In the genomic region with DNA sequence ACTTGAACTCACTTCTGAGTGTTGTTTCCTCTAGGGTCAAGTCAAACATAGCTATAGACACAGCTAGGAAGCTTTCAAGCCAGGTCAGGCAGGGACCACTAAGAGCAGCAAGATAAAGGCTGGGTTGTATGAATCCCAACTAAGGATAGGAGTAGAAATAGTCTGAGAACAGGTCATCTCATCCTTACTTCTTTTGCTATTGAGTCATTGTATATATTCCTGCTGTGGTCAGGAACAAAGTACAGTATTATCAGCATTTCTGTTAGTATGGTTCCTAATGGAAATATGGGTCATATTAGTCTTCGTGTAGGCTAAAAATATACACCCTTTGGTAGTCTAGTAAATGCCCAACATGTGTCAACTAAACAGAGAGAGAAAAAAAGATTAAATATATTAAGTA, we compare ENCODE assay signal across 22 cellular contexts.
"Had no signal": no experiment of that assay in that cellular context is flagged by ENCODE, and none has a peak within 500 bp of the region (broad histone marks: within the 10 kb centered on the region; RNA-seq: fewer than 3 reads in every experiment).

No MANE protein-coding gene starts in this region.

- H3K4me1 ChIP-seq: prostate gland had no signal

- H3K36me3 ChIP-seq: prostate gland, right atrium auricular region, upper lobe of left lung had no signal

- H3K4me3 ChIP-seq: mucosa of descending colon, prostate gland, right atrium auricular region, upper lobe of left lung had no signal

- DNase-seq: activated B cell treated with CpG ODN at 0.5 μM for 24 hours; activated CD4-positive, alpha-beta memory T cell treated with anti-CD3 and anti-CD28 coated beads, Interleukin-2, amount 10 ng/mL, durations not matched to agents 7 days and 5 days; activated CD4-positive, alpha-beta T cell treated with anti-CD3 and anti-CD28 coated beads for 4 hours; activated CD8-positive, alpha-beta memory T cell treated with anti-CD3 and anti-CD28 coated beads, Interleukin-2, amount 10 ng/mL, durations not matched to agents 7 days and 5 days; activated naive CD4-positive, alpha-beta T cell; activated naive CD8-positive, alpha-beta T cell treated with anti-CD3 and anti-CD28 coated beads for 36 hours; activated T-cell treated with anti-CD3 and anti-CD28 coated beads, Interleukin-2, amount 50 U/mL, for 1 hour; amygdala; cortex of kidney; effector CD4-positive, alpha-beta T cell; hypothalamus; left ventricle myocardium superior; mucosa of descending colon; naive B cell; stimulated activated CD4-positive, alpha-beta T cell treated with anti-CD3 and anti-CD28 coated beads, Interleukin-12 subunit alpha, Interleukin-12 subunit beta, amount 100 ng/mL, for 4 hours; stimulated activated CD4-positive, alpha-beta T cell treated with anti-CD3 and anti-CD28 coated beads, Interleukin-2, amount 100 ng/mL, for 24 hours; stimulated activated naive CD8-positive, alpha-beta T cell treated with anti-CD3 and anti-CD28 coated beads, Interleukin-15, Interleukin-2, amounts not matched to agents 100 U/mL and 50 U/mL, for 24 hours; upper lobe of left lung had no signal

- H3K9me3 ChIP-seq: mucosa of descending colon, prostate gland, right atrium auricular region, upper lobe of left lung had no signal

- ATAC-seq: activated CD8-positive, alpha-beta memory T cell treated with anti-CD3 and anti-CD28 coated beads, Interleukin-2, amount 10 ng/mL, durations not matched to agents 7 days and 5 days; activated T-helper 17 cell treated with anti-CD3 and anti-CD28 coated beads, Interleukin-2, amount 50 U/mL, for 72 hours; esophagus mucosa; left ventricle myocardium superior; mucosa of descending colon; stimulated activated naive CD8-positive, alpha-beta T cell treated with anti-CD3 and anti-CD28 coated beads, Interleukin-15, Interleukin-2, amounts not matched to agents 100 U/mL and 50 U/mL, for 24 hours had no signal

- H3K27ac ChIP-seq: prostate gland, right atrium auricular region, upper lobe of left lung had no signal

- H3K27me3 ChIP-seq: right atrium auricular region, upper lobe of left lung had no signal
